In the genomic region with DNA sequence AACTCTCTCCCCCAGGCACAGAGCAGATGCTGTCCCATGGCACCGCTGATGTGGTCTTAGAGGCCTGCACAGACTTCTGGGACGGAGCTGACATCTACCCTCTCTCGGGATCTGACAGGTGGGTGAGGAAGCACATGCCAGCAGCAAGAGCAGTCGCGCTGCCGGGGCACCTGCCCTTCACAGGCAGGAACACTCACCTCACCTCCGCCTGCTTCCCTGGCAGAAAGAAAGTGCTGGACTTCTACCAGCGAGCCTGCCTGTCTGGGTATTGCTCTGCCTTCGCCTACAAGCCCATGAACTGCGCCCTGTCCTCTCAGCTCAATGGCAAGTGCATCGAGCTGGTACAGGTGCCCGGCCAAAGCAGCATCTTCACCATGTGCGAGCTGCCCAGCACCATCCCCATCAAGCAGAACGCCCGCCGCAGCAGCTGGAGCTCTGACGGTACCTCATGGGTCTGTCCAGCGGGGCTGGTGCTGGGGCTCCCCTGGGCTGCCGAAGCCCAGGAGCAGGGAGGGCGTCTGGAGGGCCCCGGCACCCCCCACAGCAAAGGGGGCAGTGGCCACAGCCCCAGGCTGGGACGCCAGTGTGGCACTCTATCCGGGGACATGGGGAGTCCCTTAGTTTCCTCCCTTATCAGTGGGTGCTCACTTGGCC, we compare ENCODE assay signal across 14 cellular contexts. TPM values are rescaled to one million over a fixed set of nuclear protein-coding genes. Genes with fewer than 3 reads are reported as not detected.
DNase-seq lines count a peak whose midpoint lies in the region; ATAC-seq and TF ChIP-seq lines count a peak whose summit lies in the region.
"Had no signal": no experiment of that assay in that cellular context is flagged by ENCODE, and none has a peak within 500 bp of the region (broad histone marks: within the 10 kb centered on the region; RNA-seq: fewer than 3 reads in every experiment).

No MANE protein-coding gene starts in this region.

- no peak for ATAC-seq in IMR-90 (ENCODE audit: low read depth)

- no peak for DNase-seq in IMR-90
- DNase-seq in neuronal stem cell (ENCODE audit: low spot score), result no peak
- no peak for DNase-seq in tibial nerve (ENCODE audit: low spot score in 2 of 2)
- DNase-seq in type B pancreatic cell (ENCODE audit: extremely low spot score, unreplicated experiment), result no peak
- no peak for DNase-seq in posterior vena cava (ENCODE audit: low spot score)
- DNase-seq: Calu3; CD4-positive, alpha-beta memory T cell; COR-L47; DMS53; DMS79 treated with DMSO at 0.1 percent for 48 hours; GF-D8; GOT3 had no signal

- H4K8ac ChIP-seq in IMR-90 (ENCODE audit: low read depth in 2 of 2, low read length in 2 of 2) (no peak overlapping the region), neuronal stem cell (ENCODE audit: low read depth, low read length) (peak overlapping the region; percentile 92)

- H3K18ac ChIP-seq in IMR-90 (ENCODE audit: low read depth, low read length) (no peak overlapping the region), neuronal stem cell (ENCODE audit: low read length) (no peak overlapping the region)

- TF ChIP-seq EP300 in tibial nerve (IDR thresholded peaks at IDR 0.05), result no peak

- peak overlapping the region; percentile 41 for H2BK12ac ChIP-seq in neuronal stem cell (ENCODE audit: low read length)

- POLR2A ChIA-PET in IMR-90 (lab: Charles Lee; ENCODE audit: unreplicated experiment), result no interaction called here

- peaks cover 42 to 83% (median 64%) of the 10 kb centered on the region in 11 experiments for H3K36me3 ChIP-seq in BLaER1 treated with 17β-estradiol and CSF1 and Interleukin-3, amounts not matched to agents 10 nM and 100 nM
- H3K36me3 ChIP-seq in IMR-90 (ENCODE audit: control insufficient read depth, insufficient read depth, low read length) (peaks cover 57% of the 10 kb centered on the region), neuronal stem cell (replicated peaks in 1 of 2; ENCODE audit: control insufficient read depth in 2 of 2, insufficient read depth in 2 of 2, low read length in 2 of 2) (peaks cover 53 to 84% of the 10 kb centered on the region in 2 donors), tibial nerve (peaks cover 0 to 86% (median 23%) of the 10 kb centered on the region in 3 donors)

- CTCF ChIA-PET in IMR-90 (lab: Yijun Ruan, JAX), result no interaction called here

- no peaks in the 10 kb centered on the region for H3K9me3 ChIP-seq in BLaER1 treated with 17β-estradiol and CSF1 and Interleukin-3, amounts not matched to agents 10 nM and 100 nM (replicated peaks in 1 of 11)
- H3K9me3 ChIP-seq in IMR-90 (ENCODE audit: control insufficient read depth, insufficient read depth, low read length) (no peaks in the 10 kb centered on the region), neuronal stem cell (replicated peaks in 1 of 2; ENCODE audit: control insufficient read depth in 2 of 2, insufficient read depth in 1 of 2, low read depth in 1 of 2, low read length in 2 of 2) (no peaks in the 10 kb centered on the region), tibial nerve (no peaks in the 10 kb centered on the region)
- H3K9me3 ChIP-seq: HAP-1 had no signal

- H2AK9ac ChIP-seq in IMR-90 (replicated peaks; ENCODE audit: low read depth, low read length, poor library complexity), result peak overlapping the region; percentile 37

- H3K14ac ChIP-seq in IMR-90 (replicated peaks; ENCODE audit: low read depth, low read length), result no peak overlapping the region
- no peak overlapping the region for H3K14ac ChIP-seq in neuronal stem cell (ENCODE audit: low read length)

- TF ChIP-seq CTCF in IMR-90 (conservative IDR thresholded peaks at IDR 0.05; ENCODE audit: low read depth, low read length) (no peak), tibial nerve (IDR thresholded peaks at IDR 0.05) (no peak), type B pancreatic cell (conservative IDR thresholded peaks at IDR 0.05) (no peak)

- no peaks in the 10 kb centered on the region; a peak in 1 of 4 replicates for H3K79me1 ChIP-seq in IMR-90 (ENCODE audit: low read depth in 1 of 2, low read length in 2 of 2)
- peaks cover 4% of the 10 kb centered on the region for H3K79me1 ChIP-seq in neuronal stem cell (ENCODE audit: low read depth, low read length)

- H4K91ac ChIP-seq in IMR-90 (ENCODE audit: insufficient read depth, low read depth, low read length) (no peak overlapping the region), neuronal stem cell (ENCODE audit: low read depth, low read length, poor library complexity) (no peak overlapping the region)

- H2AFZ ChIP-seq in IMR-90 (replicated peaks; ENCODE audit: low read length, poor library complexity) (no peak overlapping the region), neuronal stem cell (ENCODE audit: low read length) (no peak overlapping the region)

- peak overlapping the region in 7 of 11 experiments; percentile 20 to 98 (median 89); a peak in 11 of 22 replicates for H3K27ac ChIP-seq in BLaER1 treated with 17β-estradiol and CSF1 and Interleukin-3, amounts not matched to agents 10 nM and 100 nM
- H3K27ac ChIP-seq in IMR-90 (ENCODE audit: insufficient read depth, low read length), result no peak overlapping the region
- no peak overlapping the region for H3K27ac ChIP-seq in neuronal stem cell (replicated peaks; ENCODE audit: low read length)
- H3K27ac ChIP-seq in tibial nerve, result no peak overlapping the region

- H2BK5ac ChIP-seq in IMR-90 (ENCODE audit: low read depth, low read length, poor library complexity, severe bottlenecking), result no peak overlapping the region
- peak overlapping the region; percentile 39 for H2BK5ac ChIP-seq in neuronal stem cell (ENCODE audit: low read length)

- peak overlapping the region in 9 of 11 experiments; percentile 84 to 100 (median 96); a peak in 18 of 22 replicates for H3K4me2 ChIP-seq in BLaER1 treated with 17β-estradiol and CSF1 and Interleukin-3, amounts not matched to agents 10 nM and 100 nM
- H3K4me2 ChIP-seq in IMR-90 (ENCODE audit: low read depth, low read length) (no peak overlapping the region), neuronal stem cell (ENCODE audit: insufficient read depth, low read length, poor library complexity, severe bottlenecking) (no peak overlapping the region)

- peaks cover 0 to 40% (median 0%) of the 10 kb centered on the region in 11 experiments; a peak in 5 of 22 replicates for H4K20me1 ChIP-seq in BLaER1 treated with 17β-estradiol and CSF1 and Interleukin-3, amounts not matched to agents 10 nM and 100 nM
- H4K20me1 ChIP-seq in IMR-90 (ENCODE audit: insufficient read depth, low read length), result no peaks in the 10 kb centered on the region; the same call in 1 of the 2 replicates

- no peak for TF ChIP-seq POLR2A in IMR-90 (IDR thresholded peaks at IDR 0.05; ENCODE audit: low read depth, low read length)
- no peak for TF ChIP-seq POLR2A in tibial nerve (IDR thresholded peaks at IDR 0.05)

- H3K36me3 Mint-ChIP-seq in type B pancreatic cell, result no peaks in the 10 kb centered on the region

- BruUV-seq in IMR-90 (replicated peaks; lab: Mats Ljungman, UMichigan), result no TSS peak

- no peak for TF ChIP-seq RAD21 in IMR-90 (IDR thresholded peaks at IDR 0.05; ENCODE audit: low read length)

- H2BK120ac ChIP-seq in IMR-90 (ENCODE audit: low read depth, low read length), result no peak overlapping the region
- no peak overlapping the region for H2BK120ac ChIP-seq in neuronal stem cell (ENCODE audit: low read depth, low read length)

- H3K4me3 Mint-ChIP-seq in type B pancreatic cell, result no peak overlapping the region
- H3K4me3 Mint-ChIP-seq: CD4-positive, alpha-beta memory T cell had no signal

- no peak overlapping the region for H2BK20ac ChIP-seq in IMR-90 (ENCODE audit: low read depth, low read length)

- no peaks in the 10 kb centered on the region for H3K9me3 Mint-ChIP-seq in type B pancreatic cell
- H3K9me3 Mint-ChIP-seq: CD4-positive, alpha-beta memory T cell had no signal

- no peaks in the 10 kb centered on the region for H3K9me1 ChIP-seq in IMR-90 (ENCODE audit: insufficient read depth, low read length)

- peaks cover 65 to 100% (median 97%) of the 10 kb centered on the region in 10 experiments for H3K4me1 ChIP-seq in BLaER1 treated with 17β-estradiol and CSF1 and Interleukin-3, amounts not matched to agents 10 nM and 100 nM
- no peaks in the 10 kb centered on the region for H3K4me1 ChIP-seq in IMR-90 (ENCODE audit: control insufficient read depth, insufficient read depth, low read length)
- no peaks in the 10 kb centered on the region for H3K4me1 ChIP-seq in neuronal stem cell (ENCODE audit: control insufficient read depth in 2 of 2, insufficient read depth in 1 of 2, low read depth in 1 of 2, low read length in 2 of 2)
- H3K4me1 ChIP-seq in tibial nerve, result peaks cover 0 to 36% (median 4%) of the 10 kb centered on the region in 4 donors
- H3K4me1 ChIP-seq: HAP-1 had no signal

- intact Hi-C loops in IMR-90 (cut with micrococcal nuclease) (no loop called here), posterior vena cava (cut with DNase I) (no loop called here)

- no peak overlapping the region for H2AK5ac ChIP-seq in IMR-90 (ENCODE audit: low read depth, low read length)
- H2AK5ac ChIP-seq in neuronal stem cell (ENCODE audit: low read depth, low read length), result peak overlapping the region; percentile 43

- no peaks in the 10 kb centered on the region for H3K27me3 Mint-ChIP-seq in type B pancreatic cell
- H3K27me3 Mint-ChIP-seq: CD4-positive, alpha-beta memory T cell had no signal

- H3K56ac ChIP-seq in IMR-90 (ENCODE audit: extremely low read depth, insufficient read depth, low read length), result no peak overlapping the region

- in situ Hi-C loops in IMR-90 (cut with MboI; ENCODE audit: low sequenced_read_pairs), result no loop called here

- H3K27me3 ChIP-seq in BLaER1 treated with 17β-estradiol and CSF1 and Interleukin-3, amounts not matched to agents 10 nM and 100 nM, result no peaks in the 10 kb centered on the region
- H3K27me3 ChIP-seq in IMR-90 (ENCODE audit: control insufficient read depth, insufficient read depth, low read length) (no peaks in the 10 kb centered on the region), neuronal stem cell (ENCODE audit: control insufficient read depth in 3 of 3, insufficient read depth in 3 of 3, low read depth in 1 of 3, low read length in 3 of 3) (no peaks in the 10 kb centered on the region), tibial nerve (no peaks in the 10 kb centered on the region)

- H4K5ac ChIP-seq in IMR-90 (ENCODE audit: low read depth, low read length), result no peak overlapping the region

- H3K4me3 ChIP-seq in BLaER1 treated with 17β-estradiol and CSF1 and Interleukin-3, amounts not matched to agents 10 nM and 100 nM, result no peak overlapping the region; a peak in 1 of 20 replicates
- H3K4me3 ChIP-seq in IMR-90 (ENCODE audit: insufficient read depth, low read depth, low read length) (no peak overlapping the region), neuronal stem cell (ENCODE audit: low read length in 2 of 2) (no peak overlapping the region), tibial nerve (no peak overlapping the region)
- H3K4me3 ChIP-seq: HAP-1 had no signal

- H3K27ac Mint-ChIP-seq in type B pancreatic cell, result no peak overlapping the region

- H3K4me1 Mint-ChIP-seq in type B pancreatic cell (ENCODE audit: unreplicated experiment), result no peaks in the 10 kb centered on the region

- 96% methylated on average over 10 of the region's 23 CpGs; no CpG with 5 or more reads in 1 of the 2 experiments for WGBS in IMR-90 (ENCODE audit: extremely low coverage in 2 of 2, insufficient read length in 1 of 2), 2 experiments
- WGBS in neuronal stem cell (ENCODE audit: extremely low coverage in 2 of 2, insufficient read length in 2 of 2, insufficient replicate concordance in 1 of 2), 2 donors, result no CpG with 5 or more reads among the region's 23 CpGs
- 93 to 95% methylated on average over 12 to 20 of the region's 23 CpGs for WGBS in tibial nerve, 2 donors

- dilution Hi-C loops in IMR-90 (cut with HindIII; ENCODE audit: low sequenced_read_pairs, unreplicated experiment), result no loop called here

- H2BK15ac ChIP-seq in IMR-90 (ENCODE audit: low read depth, low read length), result no peak overlapping the region
- no peak overlapping the region for H2BK15ac ChIP-seq in neuronal stem cell (ENCODE audit: low read length)

- peak overlapping the region in 7 of 11 experiments; percentile 7 to 91 (median 80); a peak in 12 of 22 replicates for H3K9ac ChIP-seq in BLaER1 treated with 17β-estradiol and CSF1 and Interleukin-3, amounts not matched to agents 10 nM and 100 nM
- no peak overlapping the region for H3K9ac ChIP-seq in IMR-90 (ENCODE audit: low read depth, low read length)
- peak overlapping the region; percentile 44 for H3K9ac ChIP-seq in neuronal stem cell (ENCODE audit: low read depth, low read length, poor library complexity)

- H3K4ac ChIP-seq in IMR-90 (ENCODE audit: low read depth, low read length) (no peak overlapping the region), neuronal stem cell (ENCODE audit: low read length) (no peak overlapping the region)

- H3K23ac ChIP-seq in IMR-90 (ENCODE audit: low read depth, low read length), result no peak overlapping the region
- H3K23ac ChIP-seq in neuronal stem cell (ENCODE audit: low read depth, low read length, poor library complexity), result peak overlapping the region; percentile 34

RNA-seq across cellular contexts. Expression of a gene that starts 21.7 kb away (rescaled TPM):
- total RNA-seq in IMR-90 (2012; rRNA removed) (2.2 and 2.9 TPM in 2 replicates), tibial nerve (10 to 100 TPM; 36.0 to 59.0 (median 51.3) TPM), type B pancreatic cell (ENCODE audit: low replicate concordance) (29.5 and 31.2 TPM in 2 replicates), posterior vena cava (10 to 100 TPM; 51.1 to 57.6 TPM)
- polyA plus RNA-seq in IMR-90 (2012; rRNA removed), result 6.9 and 7.5 TPM in 2 replicates
- polyA plus RNA-seq in IMR-90 (2012; cell fraction: cytosol; rRNA removed), result 4.7 and 6.3 TPM in 2 replicates
- 17.2 and 50.6 TPM in 2 replicates for polyA plus RNA-seq in IMR-90 (2012; cell fraction: nucleus; rRNA removed; ENCODE audit: low replicate concordance)
- polyA plus RNA-seq in neuronal stem cell (2013, experiment 1 of 2), result 7.5 TPM
- polyA plus RNA-seq in neuronal stem cell (2013, experiment 2 of 2), result 7.9 TPM
- polyA plus RNA-seq: CD4-positive, alpha-beta memory T cell had no signal

RNA-seq across cellular contexts. Expression of a gene that starts 22.7 kb away (rescaled TPM):
- total RNA-seq in IMR-90 (2012; rRNA removed), result 6.4 and 7.2 TPM in 2 replicates
- polyA plus RNA-seq in IMR-90 (2012; rRNA removed), result 14.9 and 16.2 TPM in 2 replicates
- polyA plus RNA-seq in IMR-90 (2012; cell fraction: cytosol; rRNA removed), result 9.8 and 14.7 TPM in 2 replicates
- 37.4 and 62.8 TPM in 2 replicates for polyA plus RNA-seq in IMR-90 (2012; cell fraction: nucleus; rRNA removed; ENCODE audit: low replicate concordance)
- 21.2 TPM for polyA plus RNA-seq in neuronal stem cell (2013, experiment 1 of 2)
- 24.0 TPM for polyA plus RNA-seq in neuronal stem cell (2013, experiment 2 of 2)
- total RNA-seq in tibial nerve, result 10 to 100 TPM; 43.3 to 84.6 (median 53.0) TPM
- total RNA-seq in type B pancreatic cell (ENCODE audit: low replicate concordance), result 28.4 and 41.0 TPM in 2 replicates
- 10 to 100 TPM in 1 of 2 donors, 1 to 10 TPM in 1; 8.8 to 15.2 TPM for total RNA-seq in posterior vena cava

RNA-seq across cellular contexts. Expression of a gene that starts 31.9 kb away (rescaled TPM):
- 0.54 and 0.56 TPM in 2 replicates for total RNA-seq in IMR-90 (2012; rRNA removed)
- polyA plus RNA-seq in IMR-90 (2012; rRNA removed), result 0.53 and 0.72 TPM in 2 replicates
- 1.2 and 1.6 TPM in 2 replicates for polyA plus RNA-seq in IMR-90 (2012; cell fraction: cytosol; rRNA removed)
- 2.0 and 4.5 TPM in 2 replicates for polyA plus RNA-seq in IMR-90 (2012; cell fraction: nucleus; rRNA removed; ENCODE audit: low replicate concordance)
- 25.2 TPM for polyA plus RNA-seq in neuronal stem cell (2013, experiment 1 of 2)
- 26.4 TPM for polyA plus RNA-seq in neuronal stem cell (2013, experiment 2 of 2)
- 10 to 100 TPM in 1 of 4 donors, 1 to 10 TPM in 3; 8.4 to 18.4 (median 8.8) TPM for total RNA-seq in tibial nerve
- 90.6 and 226 TPM in 2 replicates for total RNA-seq in type B pancreatic cell (ENCODE audit: low replicate concordance)
- total RNA-seq in posterior vena cava, result 1 to 10 TPM; 6.4 to 6.8 TPM

RNA-seq across cellular contexts. Expression of a gene that starts 37.2 kb away (rescaled TPM):
- total RNA-seq in IMR-90 (2012; rRNA removed) (8.4 and 11.4 TPM in 2 replicates), tibial nerve (10 to 100 TPM; 84.3 to 95.1 (median 89.9) TPM), type B pancreatic cell (ENCODE audit: low replicate concordance) (86.5 and 112 TPM in 2 replicates), posterior vena cava (10 to 100 TPM; 53.8 to 64.3 TPM)
- polyA plus RNA-seq in IMR-90 (2012; rRNA removed), result 59.2 and 64.7 TPM in 2 replicates
- polyA plus RNA-seq in IMR-90 (2012; cell fraction: cytosol; rRNA removed), result 30.4 and 39.0 TPM in 2 replicates
- 231 and 523 TPM in 2 replicates for polyA plus RNA-seq in IMR-90 (2012; cell fraction: nucleus; rRNA removed; ENCODE audit: low replicate concordance)
- polyA plus RNA-seq in neuronal stem cell (2013, experiment 1 of 2), result 63.4 TPM
- polyA plus RNA-seq in neuronal stem cell (2013, experiment 2 of 2), result 59.4 TPM

Comparison
In these comparisons a context has a peak if more than half of its experiments do, and no peak if none do; other contexts are left out.
1. H3K27ac ChIP-seq: peak in BLaER1 treated with 17β-estradiol and CSF1 and Interleukin-3, amounts not matched to agents 10 nM and 100 nM (7 of 11); none in IMR-90 (single experiment), neuronal stem cell (single experiment) and tibial nerve (0 of 4).
2. H3K4me2 ChIP-seq: peak in BLaER1 treated with 17β-estradiol and CSF1 and Interleukin-3, amounts not matched to agents 10 nM and 100 nM (9 of 11); none in IMR-90 (single experiment) and neuronal stem cell (single experiment).